16 cellular contexts compared by ENCODE assay signal in genomic region chr2:29063646-29064372, GRCh38. TPM values are rescaled to one million over a fixed set of nuclear protein-coding genes. Genes with fewer than 3 reads are reported as not detected.
A peak's percentile ranks its signal among the peaks of the same experiment; 100 is the strongest.
DNase-seq lines count a peak whose midpoint lies in the region; FAIRE-seq and TF ChIP-seq lines count a peak whose summit lies in the region.
"Had no signal": no experiment of that assay in that cellular context is flagged by ENCODE, and none has a peak within 500 bp of the region (broad histone marks: within the 10 kb centered on the region; RNA-seq: fewer than 3 reads in every experiment).

No MANE protein-coding gene starts in this region.

- H3K4me1 ChIP-seq in breast epithelium (peaks cover 4 to 15% of the 10 kb centered on the region in 2 donors), keratinocyte (ENCODE audit: control insufficient read depth, extremely low read depth, insufficient read depth, low read length) (peaks cover 54% of the 10 kb centered on the region)

- peak overlapping the region; percentile 42 for H3K4me2 ChIP-seq in keratinocyte (ENCODE audit: control insufficient read depth, extremely low read depth, insufficient read depth, low read depth, low read length)

- peaks cover 17% of the 10 kb centered on the region; the same call in 1 of the 2 replicates for H3K27me3 Mint-ChIP-seq in HFFc6 (ENCODE audit: insufficient read depth)

- H3K27ac Mint-ChIP-seq in HFFc6: no peak overlapping the region

- no peaks in the 10 kb centered on the region for H3K9me3 Mint-ChIP-seq in HFFc6

- intact Hi-C loops in breast epithelium (cut with DNase I; ENCODE audit: low total_unique reads): no loop called here

- no peak overlapping the region for H3K9ac ChIP-seq in keratinocyte (ENCODE audit: control insufficient read depth, extremely low read depth, insufficient read depth, low read length)

- dilution Hi-C loops in keratinocyte (cut with MboI; ENCODE audit: extremely low pct_ligation_motif_present, low sequenced_read_pairs): loop anchor here (25.0 kb wide), 1 partner anchor 123 kb away; no protein-coding TSS in a partner anchor

- H3K36me3 ChIP-seq in breast epithelium (no peaks in the 10 kb centered on the region), keratinocyte (ENCODE audit: control insufficient read depth in 2 of 2, extremely low read depth in 1 of 2, insufficient read depth in 2 of 2, low read length in 2 of 2) (no peaks in the 10 kb centered on the region)

- no peaks in the 10 kb centered on the region for H3K79me2 ChIP-seq in keratinocyte (ENCODE audit: control insufficient read depth, insufficient read depth, low read length)

- no peak for TF ChIP-seq CTCF in HFFc6 (IDR thresholded peaks at IDR 0.05)
- TF ChIP-seq CTCF in breast epithelium (IDR thresholded peaks at IDR 0.05): no peak
- no peak for TF ChIP-seq CTCF in keratinocyte (optimal IDR thresholded peaks at IDR 0.05 in 1 of 3, IDR thresholded peaks at IDR 0.05 in 1 of 3, conservative IDR thresholded peaks at IDR 0.05 in 1 of 3; ENCODE audit: extremely low read depth in 1 of 3, insufficient read depth in 2 of 3, low read length in 3 of 3)

- H2AFZ ChIP-seq in keratinocyte (ENCODE audit: control insufficient read depth, low read length): peak overlapping the region; percentile 32

- peaks cover 17% of the 10 kb centered on the region for H3K4me1 Mint-ChIP-seq in HFFc6 (ENCODE audit: low read depth)

- no peaks in the 10 kb centered on the region for H3K36me3 Mint-ChIP-seq in HFFc6 (ENCODE audit: low read depth)

- TF ChIP-seq POLR2A in breast epithelium (IDR thresholded peaks at IDR 0.05): no peak

- H3K27ac ChIP-seq in breast epithelium (peak overlapping the region; percentile 76 to 87), keratinocyte (ENCODE audit: control insufficient read depth, insufficient read depth, low read length) (no peak overlapping the region)

- peak overlapping the region; percentile 55; the same call in 1 of the 2 replicates for H3K4me3 Mint-ChIP-seq in HFFc6

- H3K27me3 ChIP-seq in breast epithelium: no peaks in the 10 kb centered on the region
- H3K27me3 ChIP-seq in keratinocyte (ENCODE audit: control insufficient read depth, extremely low read depth, insufficient read depth, low read length): no peaks in the 10 kb centered on the region

- H3K9me3 ChIP-seq in breast epithelium: no peaks in the 10 kb centered on the region
- no peaks in the 10 kb centered on the region for H3K9me3 ChIP-seq in keratinocyte (ENCODE audit: control insufficient read depth, low read depth, low read length)

- H3K9me1 ChIP-seq in keratinocyte (ENCODE audit: control insufficient read depth, extremely low read depth, insufficient read depth, low read length): no peaks in the 10 kb centered on the region

- H4K20me1 ChIP-seq in keratinocyte (ENCODE audit: control insufficient read depth, extremely low read depth, insufficient read depth, low read length): no peaks in the 10 kb centered on the region

- H3K4me3 ChIP-seq in breast epithelium (peak overlapping the region in 2 of 3 donors; percentile 38 to 39), keratinocyte (ENCODE audit: control insufficient read depth in 2 of 3, extremely low read depth in 1 of 3, insufficient read depth in 2 of 3, low read depth in 1 of 3, low read length in 3 of 3) (no peak overlapping the region)

- FAIRE-seq in keratinocyte (lab: Jason Lieb, UNC): peak; percentile 62

- DNase-seq in HFFc6 (peak; percentile 35), breast epithelium (ENCODE audit: low spot score in 2 of 2) (peak in 1 of 2 donors; percentile 50), keratinocyte (ENCODE audit: low read depth, low spot score) (no peak), superior temporal gyrus (ENCODE audit: extremely low spot score) (peak; percentile 72), iPS-NIHi11 (ENCODE audit: low spot score) (no peak), kidney tubule cell (ENCODE audit: low spot score) (no peak), EL (no peak)
- DNase-seq: activated CD4-positive, CD25-positive, alpha-beta regulatory T cell; activated gamma-delta T cell treated with Interleukin-2 at 50 U/mL for 16 hours; DMS53; NCI-H1417; stimulated activated CD4-positive, alpha-beta T cell treated with anti-CD3 and anti-CD28 coated beads, Interleukin-4, amount 100 ng/mL, for 4 hours had no signal

RNA-seq across cellular contexts. Expression of gene PCARE, which starts 10.5 kb away (rescaled TPM):
- not detected for total RNA-seq in HFFc6 (2021; fragmentation: NEBNext Ultra II Directional; extraction: Animal tissue kit (Norgen Biotek cat#: 25700))
- not detected for total RNA-seq in breast epithelium
- polyA plus RNA-seq in keratinocyte: 0.01 TPM in 1 of 3 replicates, not detected in the others
- not detected for polyA plus RNA-seq in keratinocyte (2011; ENCODE audit: low read depth)
- not detected in 2 replicates for polyA plus RNA-seq in keratinocyte (2011; cell fraction: cytosol; rRNA removed)
- polyA plus RNA-seq in keratinocyte (2011; cell fraction: nucleus; rRNA removed): not detected in 2 replicates
- polyA plus RNA-seq in keratinocyte (2012; ENCODE audit: low replicate concordance): not detected in 2 replicates
- not detected in 3 replicates for polyA minus RNA-seq in keratinocyte
- not detected for polyA minus RNA-seq in keratinocyte (2011; cell fraction: cytosol; rRNA and poly(A)+ RNA removed)
- not detected in 2 replicates for polyA minus RNA-seq in keratinocyte (2011; cell fraction: nucleus; rRNA and poly(A)+ RNA removed)
- total RNA-seq: epithelial cell of proximal tubule, H4, mucosa of gallbladder, RPMI7951 had no signal

RNA-seq across cellular contexts. Expression of gene CLIP4, which starts 51.4 kb away (rescaled TPM):
- total RNA-seq in HFFc6 (2021; fragmentation: NEBNext Ultra II Directional; extraction: Animal tissue kit (Norgen Biotek cat#: 25700)): 10 to 100 TPM; 33.7 to 40.9 (median 36.6) TPM
- 100 to 1,000 TPM in 1 of 3 donors, 10 to 100 TPM in 2; 67.2 to 146 (median 76.8) TPM for total RNA-seq in breast epithelium
- 32.1 to 51.3 TPM (median 46.6 TPM) in 3 replicates for polyA plus RNA-seq in keratinocyte
- 73.0 TPM for polyA plus RNA-seq in keratinocyte (2011; ENCODE audit: low read depth)
- polyA plus RNA-seq in keratinocyte (2011; cell fraction: cytosol; rRNA removed): 25.9 and 51.5 TPM in 2 replicates
- polyA plus RNA-seq in keratinocyte (2011; cell fraction: nucleus; rRNA removed): 59.3 and 81.4 TPM in 2 replicates
- polyA plus RNA-seq in keratinocyte (2012; ENCODE audit: low replicate concordance): 24.0 and 55.6 TPM in 2 replicates
- 14.5 to 68.6 TPM (median 67.0 TPM) in 3 replicates for polyA minus RNA-seq in keratinocyte
- 26.7 TPM for polyA minus RNA-seq in keratinocyte (2011; cell fraction: cytosol; rRNA and poly(A)+ RNA removed)
- polyA minus RNA-seq in keratinocyte (2011; cell fraction: nucleus; rRNA and poly(A)+ RNA removed): 60.5 and 97.9 TPM in 2 replicates

Comparison
In these comparisons a context has a peak if more than half of its experiments do, and no peak if none do; other contexts are left out.
1. DNase-seq: peak in HFFc6 (single experiment) and superior temporal gyrus (single experiment); none in keratinocyte (single experiment), iPS-NIHi11 (single experiment), kidney tubule cell (single experiment) and EL (single experiment).
2. H3K4me3 ChIP-seq: peak in breast epithelium (2 of 3); none in keratinocyte (0 of 3).